ENCODE assay signal across 11 cellular contexts in genomic region chr20:3808544-3808943, GRCh38. TPM values are rescaled to one million over a fixed set of nuclear protein-coding genes. Genes with fewer than 3 reads are reported as not detected.
DNase-seq lines count a peak whose midpoint lies in the region; ATAC-seq, FAIRE-seq and TF ChIP-seq lines count a peak whose summit lies in the region.
"Had no signal": no experiment of that assay in that cellular context is flagged by ENCODE, and none has a peak within 500 bp of the region (broad histone marks: within the 10 kb centered on the region; RNA-seq: fewer than 3 reads in every experiment).

No MANE protein-coding gene starts in this region.

- H3K9me3 ChIP-seq in SK-N-SH (no peaks in the 10 kb centered on the region), muscle layer of colon (ENCODE audit: low read length) (no peaks in the 10 kb centered on the region), transverse colon (no peaks in the 10 kb centered on the region), trophoblast cell (ENCODE audit: insufficient read depth, low read depth, low read length) (no peaks in the 10 kb centered on the region)

- no peak overlapping the region for H2BK120ac ChIP-seq in trophoblast cell (ENCODE audit: insufficient read depth, low read length, poor library complexity)

- peaks cover 10% of the 10 kb centered on the region for H3K79me1 ChIP-seq in trophoblast cell (ENCODE audit: low read length)

- 74% methylated on average over 3 of the region's 3 CpGs for WGBS in SK-N-SH (ENCODE audit: low lambda C conversion rate)
- 70 to 77% methylated on average over 3 of the region's 3 CpGs for WGBS in transverse colon (ENCODE audit: low coverage in 1 of 2), 2 donors
- whole genome bisulfite sequencing in trophoblast cell (ENCODE audit: extremely low coverage, insufficient coverage, insufficient read length) = no CpG with 5 or more reads among the region's 3 CpGs

- H2AFZ ChIP-seq in SK-N-SH (ENCODE audit: low read depth) (no peak overlapping the region), trophoblast cell (ENCODE audit: insufficient read depth, low read length, poor library complexity) (no peak overlapping the region)

- CTCF ChIA-PET in SK-N-SH (lab: Yijun Ruan, JAX) = interaction anchor here (1.0 to 1.5 kb wide), 2 partner anchors 9 to 92 kb away, joined by 4 read pairs; no protein-coding TSS in a partner anchor

- H3K18ac ChIP-seq in trophoblast cell (ENCODE audit: low read length) = no peak overlapping the region

- no peak overlapping the region for H4K12ac ChIP-seq in trophoblast cell (ENCODE audit: low read depth, low read length)

- no peak overlapping the region for H3K4ac ChIP-seq in trophoblast cell (ENCODE audit: low read depth, low read length)

- no peak overlapping the region for H2AK5ac ChIP-seq in trophoblast cell (ENCODE audit: low read length)

- peak overlapping the region; percentile 48; the same call in 1 of the 2 replicates for H3K4me2 ChIP-seq in SK-N-SH
- H3K4me2 ChIP-seq in trophoblast cell (ENCODE audit: low read length) = no peak overlapping the region

- no peak overlapping the region for H4K8ac ChIP-seq in trophoblast cell (ENCODE audit: low read depth, low read length)

- TF ChIP-seq CTCF in SK-N-SH (IDR thresholded peaks at IDR 0.05) (no peak), coronary artery (IDR thresholded peaks at IDR 0.05) (no peak), transverse colon (IDR thresholded peaks at IDR 0.05) (no peak)

- H3K27ac ChIP-seq in SK-N-SH (ENCODE audit: low read depth in 2 of 2, low read length in 1 of 2) = peak overlapping the region; percentile 93 to 95
- peak overlapping the region; percentile 93 to 95 for H3K27ac ChIP-seq in coronary artery
- peak overlapping the region; percentile 85 for H3K27ac ChIP-seq in muscle layer of colon (ENCODE audit: low read depth, low read length)
- H3K27ac ChIP-seq in transverse colon = peak overlapping the region; percentile 96 to 97 (median 96)
- no peak overlapping the region for H3K27ac ChIP-seq in trophoblast cell (ENCODE audit: low read depth, low read length)

- TF ChIP-seq RAD21 in SK-N-SH (IDR thresholded peaks at IDR 0.05; ENCODE audit: low read length) = no peak

- in situ Hi-C loops in transverse colon (cut with MboI; ENCODE audit: low pct_ligation_motif_present in 1 of 4, low pct_unique_long_range_greater_than_20kb in 1 of 4, low sequenced_read_pairs in 3 of 4) = no loop called here

- H2BK5ac ChIP-seq in trophoblast cell (ENCODE audit: low read depth, low read length, poor library complexity) = no peak overlapping the region

- no peak overlapping the region for H4K91ac ChIP-seq in trophoblast cell (ENCODE audit: low read depth, low read length)

- peaks cover 58% of the 10 kb centered on the region for H3F3A ChIP-seq in SK-N-SH (replicated peaks; ENCODE audit: insufficient read depth)

- H3K14ac ChIP-seq in trophoblast cell (ENCODE audit: low read length) = no peak overlapping the region

- H3K9me2 ChIP-seq in SK-N-SH = no peaks in the 10 kb centered on the region

- H3K9ac ChIP-seq in SK-N-SH (peak overlapping the region; percentile 68; the same call in 1 of the 2 replicates), muscle layer of colon (ENCODE audit: low read length) (peak overlapping the region; percentile 43), trophoblast cell (ENCODE audit: low read length) (no peak overlapping the region)

- POLR2A ChIA-PET in SK-N-SH (lab: Yijun Ruan, JAX) = no interaction called here

- no peak for TF ChIP-seq EP300 in SK-N-SH (IDR thresholded peaks at IDR 0.05; ENCODE audit: borderline replicate concordance in 1 of 2, low read depth in 1 of 2, low read length in 1 of 2)
- TF ChIP-seq EP300 in transverse colon (IDR thresholded peaks at IDR 0.05; ENCODE audit: low read depth) = no peak

- TF ChIP-seq POLR2A in transverse colon (IDR thresholded peaks at IDR 0.05) = no peak

- intact Hi-C loops in transverse colon (cut with DNase I; ENCODE audit: low total_unique reads) = no loop called here

- ATAC-seq in SK-N-SH treated with all-trans-retinoic acid at 6 μM for 48 hours = no peak
- ATAC-seq: activated CD8-positive, alpha-beta memory T cell treated with anti-CD3 and anti-CD28 coated beads, Interleukin-2, amount 10 ng/mL, durations not matched to agents 7 days and 5 days had no signal

- peaks cover 20% of the 10 kb centered on the region for H3K79me2 ChIP-seq in SK-N-SH (ENCODE audit: insufficient read depth)
- H3K79me2 ChIP-seq in trophoblast cell (ENCODE audit: control insufficient read depth, insufficient read depth, low read length, poor library complexity) = peaks cover 2% of the 10 kb centered on the region

- peaks cover 37 to 38% of the 10 kb centered on the region in 2 experiments for H3K4me1 ChIP-seq in SK-N-SH (ENCODE audit: control insufficient read depth in 1 of 2, insufficient read depth in 2 of 2, low read depth in 1 of 2, low read length in 1 of 2)
- H3K4me1 ChIP-seq in muscle layer of colon (ENCODE audit: insufficient read depth, low read length) = peaks cover 67% of the 10 kb centered on the region
- H3K4me1 ChIP-seq in transverse colon = peaks cover 38 to 79% (median 66%) of the 10 kb centered on the region in 4 donors
- peaks cover 23 to 24% of the 10 kb centered on the region in 2 experiments for H3K4me1 ChIP-seq in trophoblast cell (ENCODE audit: control insufficient read depth in 1 of 2, insufficient read depth in 2 of 2, low read length in 2 of 2)

- no peaks in the 10 kb centered on the region for H4K20me1 ChIP-seq in SK-N-SH (ENCODE audit: insufficient read depth)

- H3K36me3 ChIP-seq in SK-N-SH (replicated peaks in 1 of 2; ENCODE audit: control insufficient read depth in 1 of 2, insufficient read depth in 2 of 2, low read length in 1 of 2) (peaks cover 0 to 5% of the 10 kb centered on the region in 2 experiments), muscle layer of colon (ENCODE audit: insufficient read depth, low read length) (peaks cover 24% of the 10 kb centered on the region), transverse colon (no peaks in the 10 kb centered on the region), trophoblast cell (ENCODE audit: control insufficient read depth in 1 of 2, insufficient read depth in 2 of 2, low read length in 2 of 2) (peaks cover 6 to 15% of the 10 kb centered on the region in 2 experiments)

- FAIRE-seq in frontal cortex (lab: Jason Lieb, UNC) = no peak
- FAIRE-seq: bronchial epithelial cell had no signal

- H3K4me3 ChIP-seq in SK-N-SH (ENCODE audit: low read depth in 2 of 2, low read length in 1 of 2) = no peak overlapping the region
- peak overlapping the region; percentile 50 for H3K4me3 ChIP-seq in coronary artery
- H3K4me3 ChIP-seq in muscle layer of colon (ENCODE audit: low read depth in 1 of 2, low read length in 2 of 2) = peak overlapping the region in 1 of 2 donors; percentile 45
- H3K4me3 ChIP-seq in transverse colon = no peak overlapping the region
- H3K4me3 ChIP-seq in trophoblast cell (ENCODE audit: low read depth, low read length) = no peak overlapping the region

- no peak for DNase-seq in SK-N-SH
- no peak for DNase-seq in coronary artery (ENCODE audit: low spot score)
- no peak for DNase-seq in transverse colon
- DNase-seq in globus pallidus (ENCODE audit: low spot score) = no peak
- DNase-seq in trophoblast cell = no peak
- no peak for DNase-seq in frontal cortex (ENCODE audit: low spot score in 2 of 2)
- DNase-seq: activated CD8-positive, alpha-beta memory T cell treated with anti-CD3 and anti-CD28 coated beads, Interleukin-2, amount 10 ng/mL, durations not matched to agents 7 days and 5 days had no signal

- no peak overlapping the region for H2BK12ac ChIP-seq in trophoblast cell (ENCODE audit: low read length)

- H3K27me3 ChIP-seq in SK-N-SH (ENCODE audit: insufficient read depth) (no peaks in the 10 kb centered on the region), muscle layer of colon (ENCODE audit: control insufficient read depth in 1 of 2, insufficient read depth in 2 of 2, low read length in 2 of 2) (no peaks in the 10 kb centered on the region), transverse colon (no peaks in the 10 kb centered on the region), trophoblast cell (ENCODE audit: insufficient read depth, low read length) (no peaks in the 10 kb centered on the region)

- H3K23ac ChIP-seq in trophoblast cell (ENCODE audit: low read length) = no peak overlapping the region

TF ChIP-seq in SK-N-SH treated with all-trans-retinoic acid at 6 μM for 48 hours, 23 proteins besides CTCF, POLR2A, EP300 and RAD21 (continues in another document):
- no peak for TF ChIP-seq ZNF8 (CRISPR knock-in tag; IDR thresholded peaks at IDR 0.05)

RNA-seq across cellular contexts. Expression of gene AP5S1, which starts 11.8 kb away (rescaled TPM):
- 8.6 and 10.3 TPM in 2 replicates for polyA plus RNA-seq in SK-N-SH (2012; rRNA removed)
- polyA plus RNA-seq in SK-N-SH (2012; cell fraction: cytosol; rRNA removed) = 4.7 and 6.5 TPM in 2 replicates
- 9.7 and 10.8 TPM in 2 replicates for polyA plus RNA-seq in SK-N-SH (2012; cell fraction: nucleus; rRNA removed)
- 10 to 100 TPM in 3 of 4 donors, 1 to 10 TPM in 1; 9.1 to 38.5 (median 17.0) TPM for total RNA-seq in transverse colon
- 4.4 and 4.5 TPM in 2 replicates for polyA plus RNA-seq in trophoblast cell (2013)
- 4.1 TPM for total RNA-seq in frontal cortex

RNA-seq across cellular contexts. Expression of gene CDC25B, which starts 12.4 kb away (rescaled TPM):
- polyA plus RNA-seq in SK-N-SH (2012; rRNA removed) = 41.5 and 56.5 TPM in 2 replicates
- polyA plus RNA-seq in SK-N-SH (2012; cell fraction: cytosol; rRNA removed) = 26.5 and 35.3 TPM in 2 replicates
- 173 and 208 TPM in 2 replicates for polyA plus RNA-seq in SK-N-SH (2012; cell fraction: nucleus; rRNA removed)
- total RNA-seq in transverse colon (10 to 100 TPM; 14.1 to 89.4 (median 39.5) TPM), frontal cortex (6.1 TPM)
- polyA plus RNA-seq in trophoblast cell (2013) = 25.2 and 26.6 TPM in 2 replicates

RNA-seq across cellular contexts. Expression of gene CENPB, which starts 22.0 kb away (rescaled TPM):
- 37.6 and 41.2 TPM in 2 replicates for polyA plus RNA-seq in SK-N-SH (2012; rRNA removed)
- 29.8 and 39.9 TPM in 2 replicates for polyA plus RNA-seq in SK-N-SH (2012; cell fraction: cytosol; rRNA removed)
- 26.3 and 35.2 TPM in 2 replicates for polyA plus RNA-seq in SK-N-SH (2012; cell fraction: nucleus; rRNA removed)
- total RNA-seq in transverse colon (10 to 100 TPM; 66.6 to 83.1 (median 72.8) TPM), frontal cortex (58.3 TPM)
- polyA plus RNA-seq in trophoblast cell (2013) = 23.2 and 23.8 TPM in 2 replicates

RNA-seq across cellular contexts. Expression of gene SPEF1, which starts 27.3 kb away (rescaled TPM):
- polyA plus RNA-seq in SK-N-SH (2012; rRNA removed) = 1.6 and 1.8 TPM in 2 replicates
- polyA plus RNA-seq in SK-N-SH (2012; cell fraction: cytosol; rRNA removed) = 1.1 and 1.4 TPM in 2 replicates
- polyA plus RNA-seq in SK-N-SH (2012; cell fraction: nucleus; rRNA removed) = 4.5 and 5.8 TPM in 2 replicates
- total RNA-seq in transverse colon = under 1 TPM in 1 of 4 donors, not detected in 3; 0.14 TPM
- polyA plus RNA-seq in trophoblast cell (2013) = 0.04 and 0.11 TPM in 2 replicates
- total RNA-seq in frontal cortex = 0.41 TPM
- total RNA-seq: H4 had no signal

RNA-seq across cellular contexts. Expression of gene MAVS, which starts 38.1 kb away (rescaled TPM):
- 9.1 and 10.5 TPM in 2 replicates for polyA plus RNA-seq in SK-N-SH (2012; rRNA removed)
- polyA plus RNA-seq in SK-N-SH (2012; cell fraction: cytosol; rRNA removed) = 5.1 and 6.6 TPM in 2 replicates
- polyA plus RNA-seq in SK-N-SH (2012; cell fraction: nucleus; rRNA removed) = 22.6 and 28.8 TPM in 2 replicates
- 100 to 1,000 TPM in 1 of 4 donors, 10 to 100 TPM in 3; 70.3 to 104 (median 81.8) TPM for total RNA-seq in transverse colon
- 17.5 and 17.6 TPM in 2 replicates for polyA plus RNA-seq in trophoblast cell (2013)
- total RNA-seq in frontal cortex = 6.9 TPM
